In the genomic region with DNA sequence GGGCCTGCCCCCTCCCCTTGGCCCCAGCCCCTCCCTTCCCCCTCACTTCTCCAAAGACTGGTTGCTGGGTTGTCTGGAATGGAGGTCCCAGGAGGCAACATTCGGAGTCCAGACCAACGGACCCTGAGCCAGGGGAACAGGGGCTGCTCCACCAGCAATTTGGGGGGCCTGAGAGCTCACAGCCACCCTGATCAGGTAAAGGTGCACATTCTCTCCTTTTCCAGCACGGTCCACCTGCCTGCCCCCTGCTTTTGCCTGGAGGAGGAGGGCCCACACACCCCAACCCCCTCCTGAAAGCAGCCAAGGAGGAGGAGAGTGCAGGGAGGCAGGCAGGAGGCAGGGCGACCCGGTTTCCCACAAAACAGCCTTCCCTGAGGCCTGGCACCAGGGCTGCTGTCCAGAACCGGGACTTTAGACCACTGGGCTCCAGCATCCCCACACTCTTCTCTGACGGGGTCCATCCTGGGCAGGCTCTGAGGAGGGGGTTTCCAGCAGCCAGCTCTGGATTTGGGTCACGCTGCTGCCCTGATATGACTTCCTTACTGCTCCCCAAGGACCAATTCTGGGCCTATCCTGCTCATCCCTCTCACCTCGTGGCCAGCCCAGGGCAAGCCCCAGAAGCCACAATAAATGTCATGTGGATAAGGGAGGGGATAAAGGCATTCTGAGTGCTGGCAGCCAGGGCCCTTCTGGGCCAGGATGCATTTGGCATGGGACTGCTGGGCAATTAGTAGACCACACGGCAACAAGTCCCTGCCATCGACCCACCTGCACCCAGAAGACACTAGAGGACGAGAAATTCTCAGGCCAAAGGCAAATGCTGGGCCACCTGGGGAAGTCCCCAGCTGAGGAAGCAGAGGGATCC, we compare ENCODE assay signal across 17 cellular contexts. TPM values are rescaled to one million over a fixed set of nuclear protein-coding genes. Genes with fewer than 3 reads are reported as not detected.
DNase-seq lines count a peak whose midpoint lies in the region; ATAC-seq, FAIRE-seq and TF ChIP-seq lines count a peak whose summit lies in the region.
"Had no signal": no experiment of that assay in that cellular context is flagged by ENCODE, and none has a peak within 500 bp of the region (broad histone marks: within the 10 kb centered on the region; RNA-seq: fewer than 3 reads in every experiment).

No MANE protein-coding gene starts in this region.

- H3K79me1 ChIP-seq in IMR-90 (ENCODE audit: low read depth in 1 of 2, low read length in 2 of 2) (no peaks in the 10 kb centered on the region), H1 (ENCODE audit: low read depth, low read length) (no peaks in the 10 kb centered on the region)

- no peak for TF ChIP-seq CTCF in IMR-90 (conservative IDR thresholded peaks at IDR 0.05; ENCODE audit: low read depth, low read length)
- no peak for TF ChIP-seq CTCF in H1 (IDR thresholded peaks at IDR 0.05; ENCODE audit: control extremely low read depth in 1 of 3, insufficient read depth in 1 of 3, low read depth in 1 of 3, low read length in 3 of 3)
- no peak for TF ChIP-seq CTCF in prostate gland (IDR thresholded peaks at IDR 0.05)

- 40% methylated on average over 1 of the region's 12 CpGs; no CpG with 5 or more reads in 1 of the 2 experiments for WGBS in IMR-90 (ENCODE audit: extremely low coverage in 2 of 2, insufficient read length in 1 of 2), 2 experiments
- 71% methylated on average over 11 of the region's 12 CpGs; no CpG with 5 or more reads in 1 of the 2 experiments for WGBS in H1 (ENCODE audit: extremely low coverage in 1 of 2, insufficient coverage in 1 of 2, insufficient read length in 1 of 2, insufficient replicate concordance in 2 of 2, low coverage in 1 of 2, low lambda C conversion rate in 2 of 2, missing lambda C conversion rate in 1 of 2), 2 experiments
- 68% methylated on average over 12 of the region's 12 CpGs for WGBS in prostate gland

- H3K36me3 Mint-ChIP-seq in stimulated activated effector memory CD8-positive, alpha-beta T cell treated with anti-CD3 and anti-CD28 coated beads, Interleukin-12 subunit alpha, Interleukin-12 subunit beta, amount 100 ng/mL, for 72 hours = no peaks in the 10 kb centered on the region

- peak; percentile 39 for DNase-seq in activated effector memory CD4-positive, alpha-beta T cell treated with anti-CD3 and anti-CD28 coated beads, Interleukin-2, amount 50 U/mL, for 16 hours
- DNase-seq in activated effector memory CD4-positive, alpha-beta T cell treated with Interleukin-2 at 50 U/mL for 16 hours = no peak
- DNase-seq in IMR-90 (no peak), H1 (ENCODE audit: low read depth in 1 of 2, low spot score in 2 of 2) (peak in 1 of 2 experiments; percentile 33), 8988T (no peak), prostate gland (ENCODE audit: low spot score) (no peak)
- no peak for DNase-seq in stimulated activated effector memory CD8-positive, alpha-beta T cell treated with anti-CD3 and anti-CD28 coated beads, Interleukin-12 subunit alpha, Interleukin-12 subunit beta, amount 100 ng/mL, for 72 hours (ENCODE audit: low spot score in 2 of 2)
- DNase-seq: activated CD4-positive, CD25-positive, alpha-beta regulatory T cell; activated naive CD4-positive, alpha-beta T cell treated with anti-CD3 and anti-CD28 coated beads for 36 hours; effector CD4-positive, alpha-beta T cell; left cardiac atrium; NCI-H226; NK-92 treated with Interleukin-12 subunit alpha and Interleukin-12 subunit beta, amount 100 ng/mL, for 24 hours; spleen; upper lobe of left lung had no signal

- H3K9me3 ChIP-seq in IMR-90 (ENCODE audit: control insufficient read depth, insufficient read depth, low read length) (no peaks in the 10 kb centered on the region), H1 (ENCODE audit: insufficient read depth in 2 of 2, low read depth in 1 of 2, low read length in 1 of 2) (no peaks in the 10 kb centered on the region), prostate gland (no peaks in the 10 kb centered on the region)
- H3K9me3 ChIP-seq: spleen, upper lobe of left lung had no signal

- H3K4ac ChIP-seq in IMR-90 (ENCODE audit: low read depth, low read length) (no peak overlapping the region), H1 (replicated peaks; ENCODE audit: insufficient read length, low read depth, low read length) (no peak overlapping the region)

- POLR2A ChIA-PET in IMR-90 (lab: Charles Lee; ENCODE audit: unreplicated experiment) = no interaction called here
- POLR2A ChIA-PET in H1 (lab: Charles Lee; ENCODE audit: partially characterized antibody) = interaction anchor here (0.9 kb wide), 1 partner anchor 13 kb away, joined by 3 read pairs; no protein-coding TSS in a partner anchor

- H3K56ac ChIP-seq in IMR-90 (ENCODE audit: extremely low read depth, insufficient read depth, low read length) (no peak overlapping the region), H1 (replicated peaks; ENCODE audit: insufficient read length, low read depth, low read length) (no peak overlapping the region)

- H3K18ac ChIP-seq in IMR-90 (ENCODE audit: low read depth, low read length) (no peak overlapping the region), H1 (ENCODE audit: extremely low read depth, low read length) (no peak overlapping the region)

- H3K27ac ChIP-seq in IMR-90 (ENCODE audit: insufficient read depth, low read length) = no peak overlapping the region
- H3K27ac ChIP-seq in H1 (ENCODE audit: low read depth, low read length) = no peak overlapping the region
- no peak overlapping the region for H3K27ac ChIP-seq in prostate gland
- H3K27ac ChIP-seq: spleen, upper lobe of left lung had no signal

- TF ChIP-seq RAD21 in IMR-90 (IDR thresholded peaks at IDR 0.05; ENCODE audit: low read length) (no peak), H1 (IDR thresholded peaks at IDR 0.05 in 1 of 2, conservative IDR thresholded peaks at IDR 0.05 in 1 of 2; ENCODE audit: low read depth in 2 of 2, low read length in 2 of 2) (no peak)

- no peak overlapping the region for H4K91ac ChIP-seq in IMR-90 (ENCODE audit: insufficient read depth, low read depth, low read length)
- H4K91ac ChIP-seq in H1 (replicated peaks; ENCODE audit: insufficient read length, low read length) = no peak overlapping the region

- H4K20me1 ChIP-seq in IMR-90 (ENCODE audit: insufficient read depth, low read length) (no peaks in the 10 kb centered on the region; the same call in 1 of the 2 replicates), H1 (replicated peaks in 1 of 2; ENCODE audit: control insufficient read depth in 1 of 2, insufficient read depth in 2 of 2, low read length in 2 of 2) (no peaks in the 10 kb centered on the region)

- no peak overlapping the region for H3K9ac ChIP-seq in IMR-90 (ENCODE audit: low read depth, low read length)
- no peak overlapping the region; a peak in 1 of 7 replicates for H3K9ac ChIP-seq in H1 (replicated peaks in 1 of 4; ENCODE audit: extremely low read depth in 1 of 4, low read depth in 3 of 4, low read length in 3 of 4)

- ATAC-seq in IMR-90 (ENCODE audit: low read depth) (no peak), HG03139 (IDR thresholded peaks at IDR 0.05; ENCODE audit: unreplicated experiment) (no peak)
- ATAC-seq in stimulated activated effector memory CD8-positive, alpha-beta T cell treated with anti-CD3 and anti-CD28 coated beads, Interleukin-12 subunit alpha, Interleukin-12 subunit beta, amount 100 ng/mL, for 72 hours = no peak

- H3K23me2 ChIP-seq in H1 (ENCODE audit: low read depth, low read length) = peaks cover 3% of the 10 kb centered on the region; the same call in 1 of the 2 replicates

- H3K4me1 Mint-ChIP-seq in stimulated activated effector memory CD8-positive, alpha-beta T cell treated with anti-CD3 and anti-CD28 coated beads, Interleukin-12 subunit alpha, Interleukin-12 subunit beta, amount 100 ng/mL, for 72 hours = peaks cover 9% of the 10 kb centered on the region

- no peaks in the 10 kb centered on the region for H3K9me3 Mint-ChIP-seq in stimulated activated effector memory CD8-positive, alpha-beta T cell treated with anti-CD3 and anti-CD28 coated beads, Interleukin-12 subunit alpha, Interleukin-12 subunit beta, amount 100 ng/mL, for 72 hours
- H3K9me3 Mint-ChIP-seq: activated naive CD4-positive, alpha-beta T cell treated with anti-CD3 and anti-CD28 coated beads for 36 hours had no signal

- H2BK5ac ChIP-seq in IMR-90 (ENCODE audit: low read depth, low read length, poor library complexity, severe bottlenecking) = no peak overlapping the region
- no peak overlapping the region for H2BK5ac ChIP-seq in H1 (ENCODE audit: low read depth, low read length)

- no peak for TF ChIP-seq EP300 in H1 (IDR thresholded peaks at IDR 0.05; ENCODE audit: borderline replicate concordance in 1 of 2, low read depth in 2 of 2, low read length in 2 of 2)

- no peak for TF ChIP-seq POLR2A in IMR-90 (IDR thresholded peaks at IDR 0.05; ENCODE audit: low read depth, low read length)
- TF ChIP-seq POLR2A in H1 (IDR thresholded peaks at IDR 0.05; ENCODE audit: control extremely low read depth in 1 of 2, low read depth in 2 of 2, low read length in 2 of 2) = no peak
- TF ChIP-seq POLR2A in prostate gland (IDR thresholded peaks at IDR 0.05) = no peak

- peaks cover 46% of the 10 kb centered on the region for H3K27me3 ChIP-seq in IMR-90 (ENCODE audit: control insufficient read depth, insufficient read depth, low read length)
- H3K27me3 ChIP-seq in H1 (replicated peaks in 1 of 4; ENCODE audit: control insufficient read depth in 3 of 4, extremely low read depth in 1 of 4, insufficient read depth in 3 of 4, low read length in 3 of 4) = peaks cover 37 to 52% (median 46%) of the 10 kb centered on the region in 4 experiments
- H3K27me3 ChIP-seq in prostate gland (replicated peaks; ENCODE audit: insufficient read depth) = no peaks in the 10 kb centered on the region

- H3K36me3 ChIP-seq in IMR-90 (ENCODE audit: control insufficient read depth, insufficient read depth, low read length) = no peaks in the 10 kb centered on the region
- H3K36me3 ChIP-seq in H1 (ENCODE audit: control insufficient read depth in 2 of 4, insufficient read depth in 4 of 4, low read length in 3 of 4) = no peaks in the 10 kb centered on the region; a peak in 1 of 8 replicates
- H3K36me3 ChIP-seq in prostate gland = no peaks in the 10 kb centered on the region
- H3K36me3 ChIP-seq: spleen, upper lobe of left lung had no signal

- H2BK20ac ChIP-seq in IMR-90 (ENCODE audit: low read depth, low read length) (no peak overlapping the region), H1 (ENCODE audit: low read length) (no peak overlapping the region)

- H4K5ac ChIP-seq in IMR-90 (ENCODE audit: low read depth, low read length) = no peak overlapping the region
- H4K5ac ChIP-seq in H1 (ENCODE audit: insufficient read length, low read depth, low read length) = no peak overlapping the region

- no TSS peak for BruUV-seq in IMR-90 (replicated peaks; lab: Mats Ljungman, UMichigan)

- intact Hi-C loops in IMR-90 (cut with micrococcal nuclease) = no loop called here
- intact Hi-C loops in prostate gland (cut with DNase I) = no loop called here

- no peak overlapping the region for H3K23ac ChIP-seq in IMR-90 (ENCODE audit: low read depth, low read length)
- no peak overlapping the region for H3K23ac ChIP-seq in H1 (ENCODE audit: insufficient read length)

- H3K14ac ChIP-seq in IMR-90 (replicated peaks; ENCODE audit: low read depth, low read length) = no peak overlapping the region
- H3K14ac ChIP-seq in H1 (ENCODE audit: insufficient read length) = no peak overlapping the region

- peak overlapping the region; percentile 69 for H2AK9ac ChIP-seq in IMR-90 (replicated peaks; ENCODE audit: low read depth, low read length, poor library complexity)

- CTCF ChIA-PET in IMR-90 (lab: Yijun Ruan, JAX) = no interaction called here
- CTCF ChIA-PET in H1 (lab: Charles Lee; ENCODE audit: partially characterized antibody) = interaction anchor here (0.6 to 1.5 kb wide), 3 partner anchors 22 to 88 kb away, joined by 3 to 5 read pairs (median 3); no protein-coding TSS in a partner anchor

- no peak overlapping the region for H3K27ac Mint-ChIP-seq in stimulated activated effector memory CD8-positive, alpha-beta T cell treated with anti-CD3 and anti-CD28 coated beads, Interleukin-12 subunit alpha, Interleukin-12 subunit beta, amount 100 ng/mL, for 72 hours
- H3K27ac Mint-ChIP-seq: activated naive CD4-positive, alpha-beta T cell treated with anti-CD3 and anti-CD28 coated beads for 36 hours had no signal

- FAIRE-seq in H1 (lab: Jason Lieb, UNC) = no peak

- H2AFZ ChIP-seq in IMR-90 (replicated peaks; ENCODE audit: low read length, poor library complexity) (no peak overlapping the region), H1 (ENCODE audit: low read length) (no peak overlapping the region)

- H3K79me2 ChIP-seq in H1 (ENCODE audit: control insufficient read depth in 1 of 2, insufficient read depth in 2 of 2, low read length in 2 of 2) = no peaks in the 10 kb centered on the region

- H3K4me3 Mint-ChIP-seq in stimulated activated effector memory CD8-positive, alpha-beta T cell treated with anti-CD3 and anti-CD28 coated beads, Interleukin-12 subunit alpha, Interleukin-12 subunit beta, amount 100 ng/mL, for 72 hours = peak overlapping the region; percentile 76

- H2BK120ac ChIP-seq in IMR-90 (ENCODE audit: low read depth, low read length) (no peak overlapping the region), H1 (replicated peaks; ENCODE audit: low read depth, low read length) (no peak overlapping the region)

- no peak overlapping the region for H2BK15ac ChIP-seq in IMR-90 (ENCODE audit: low read depth, low read length)
- H2BK15ac ChIP-seq in H1 (ENCODE audit: low read length) = no peak overlapping the region

- H3K4me2 ChIP-seq in IMR-90 (ENCODE audit: low read depth, low read length) (no peak overlapping the region), H1 (ENCODE audit: insufficient read depth in 1 of 2, low read depth in 2 of 2, low read length in 2 of 2) (peak overlapping the region in 1 of 2 experiments; percentile 78; a peak in 2 of 4 replicates)

- H3K4me3 ChIP-seq in IMR-90 (ENCODE audit: insufficient read depth, low read depth, low read length) = no peak overlapping the region
- no peak overlapping the region for H3K4me3 ChIP-seq in H1 (ENCODE audit: extremely low read depth in 1 of 4, insufficient read depth in 2 of 4, low read depth in 3 of 4, low read length in 4 of 4)
- no peak overlapping the region for H3K4me3 ChIP-seq in prostate gland

- H4K8ac ChIP-seq in IMR-90 (ENCODE audit: low read depth in 2 of 2, low read length in 2 of 2) (no peak overlapping the region), H1 (ENCODE audit: extremely low read depth, insufficient read depth, low read length) (no peak overlapping the region)

- dilution Hi-C loops in IMR-90 (cut with HindIII; ENCODE audit: low sequenced_read_pairs, unreplicated experiment) = no loop called here

- H3K4me1 ChIP-seq in IMR-90 (ENCODE audit: control insufficient read depth, insufficient read depth, low read length) = no peaks in the 10 kb centered on the region; the same call in 1 of the 2 replicates
- peaks cover 0 to 14% (median 7%) of the 10 kb centered on the region in 4 experiments; a peak in 5 of 7 replicates for H3K4me1 ChIP-seq in H1 (replicated peaks in 1 of 4; ENCODE audit: control insufficient read depth in 3 of 4, insufficient read depth in 4 of 4, low read length in 3 of 4)
- no peaks in the 10 kb centered on the region for H3K4me1 ChIP-seq in prostate gland (replicated peaks)

- no peaks in the 10 kb centered on the region for H3K9me1 ChIP-seq in IMR-90 (ENCODE audit: insufficient read depth, low read length)

- H2AK5ac ChIP-seq in IMR-90 (ENCODE audit: low read depth, low read length) (no peak overlapping the region), H1 (ENCODE audit: low read depth, low read length) (no peak overlapping the region)

- H2BK12ac ChIP-seq in H1 (ENCODE audit: low read depth, low read length) = no peak overlapping the region

- in situ Hi-C loops in IMR-90 (cut with MboI; ENCODE audit: low sequenced_read_pairs) = no loop called here

RNA-seq across cellular contexts. Expression of a gene that starts 1.1 kb away (rescaled TPM):
- total RNA-seq in IMR-90 (2012; rRNA removed) (0.18 and 0.28 TPM in 2 replicates), prostate gland (10 to 100 TPM in 1 of 2 donors, 1 to 10 TPM in 1; 5.7 to 16.9 TPM)
- polyA plus RNA-seq in IMR-90 (2012; rRNA removed) (0.14 and 0.36 TPM in 2 replicates), H1 (2011; rRNA removed) (0.05 and 0.14 TPM in 2 replicates)
- polyA plus RNA-seq in IMR-90 (2012; cell fraction: cytosol; rRNA removed) = 0.11 and 0.74 TPM in 2 replicates
- polyA plus RNA-seq in IMR-90 (2012; cell fraction: nucleus; rRNA removed; ENCODE audit: low replicate concordance) = 0.57 and 1.0 TPM in 2 replicates
- 0.15 and 0.17 TPM in 2 replicates for total RNA-seq in H1 (2021; fragmentation: NEBNext Ultra II Directional; extraction: Animal tissue kit (Norgen Biotek cat#: 25700))
- 0.39 TPM for polyA plus RNA-seq in H1 (2011; cell fraction: cytosol; rRNA removed)
- polyA plus RNA-seq in H1 (2011; cell fraction: nucleus; rRNA removed) = 0.23 TPM
- 0.04 to 0.09 TPM (median 0.09 TPM) in 3 of 4 replicates, not detected in the other for polyA plus RNA-seq in H1 (2012, experiment 1 of 2)
- not detected for polyA plus RNA-seq in H1 (2012, experiment 2 of 2)
- polyA plus RNA-seq in H1 (2013, experiment 1 of 2) = 0.02 TPM
- 0.02 TPM for polyA plus RNA-seq in H1 (2013, experiment 2 of 2)
- polyA minus RNA-seq in H1 (2011; rRNA and poly(A)+ RNA removed) = not detected in 2 replicates
- polyA minus RNA-seq in H1 (2011; cell fraction: cytosol; rRNA and poly(A)+ RNA removed) = not detected
- not detected for polyA minus RNA-seq in H1 (2011; cell fraction: nucleus; rRNA and poly(A)+ RNA removed)
- total RNA-seq: T-helper 1 cell treated with Interleukin-12 subunit alpha and Interleukin-12 subunit beta and Interleukin-4 antibody, amounts not matched to agents 30 ng/mL and 1 ng/mL, for 36 hours had no signal
